Comparison of ENCODE assay signal across 27 cellular contexts in the genomic region with DNA sequence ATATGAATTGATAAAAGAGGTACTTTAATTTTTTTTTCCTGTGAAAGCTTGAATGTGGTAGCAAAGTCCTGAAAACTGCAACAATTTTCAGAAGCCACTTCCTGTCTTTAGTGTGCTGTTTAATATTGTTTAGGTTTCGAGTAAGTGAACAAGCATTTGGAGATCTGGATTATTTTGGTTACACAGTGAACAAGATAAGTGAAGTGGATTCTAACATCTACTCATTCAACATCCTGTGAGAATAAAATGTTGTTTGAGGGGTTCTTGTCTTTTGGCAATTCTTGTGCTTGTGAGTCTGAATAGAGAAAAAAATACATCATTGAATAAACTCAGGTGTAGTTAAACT. TPM values are rescaled to one million over a fixed set of nuclear protein-coding genes. Genes with fewer than 3 reads are reported as not detected.
A peak's percentile ranks its signal among the peaks of the same experiment; 100 is the strongest.
DNase-seq lines count a peak whose midpoint lies in the region; ATAC-seq and TF ChIP-seq lines count a peak whose summit lies in the region.
"Had no signal": no experiment of that assay in that cellular context is flagged by ENCODE, and none has a peak within 500 bp of the region (broad histone marks: within the 10 kb centered on the region; RNA-seq: fewer than 3 reads in every experiment).

No MANE protein-coding gene starts in this region.

- POLR2A ChIA-PET in PC-3 (lab: Charles Lee; ENCODE audit: unreplicated experiment) = no interaction called here

- H3K4me1 ChIP-seq in PC-3 (ENCODE audit: insufficient read depth, low read length) (peaks cover 37% of the 10 kb centered on the region), heart right ventricle (no peaks in the 10 kb centered on the region)
- H3K4me1 ChIP-seq: A549, testis had no signal

- H3K4me3 Mint-ChIP-seq in activated T-cell treated with anti-CD3 and anti-CD28 coated beads, Interleukin-2, amount 50 U/mL, for 72 hours = peak overlapping the region in 1 of 2 donors; percentile 29
- H3K4me3 Mint-ChIP-seq: activated naive CD8-positive, alpha-beta T cell treated with anti-CD3 and anti-CD28 coated beads, Interleukin-2, amount 50 U/mL, for 24 hours; HFFc6; stimulated activated effector memory CD8-positive, alpha-beta T cell treated with anti-CD3 and anti-CD28 coated beads, Interleukin-12 subunit alpha, Interleukin-12 subunit beta, amount 100 ng/mL, for 72 hours had no signal

- TF ChIP-seq CTCF in PC-3 (conservative IDR thresholded peaks at IDR 0.05; ENCODE audit: low read depth, low read length) (no peak), heart right ventricle (IDR thresholded peaks at IDR 0.05) (no peak)

- H3K27me3 ChIP-seq in PC-3 (ENCODE audit: low read length) (no peaks in the 10 kb centered on the region), heart right ventricle (no peaks in the 10 kb centered on the region)
- H3K27me3 ChIP-seq: cardiac muscle cell, testis had no signal

- H4K20me1 ChIP-seq in PC-3 (ENCODE audit: low read length) = no peaks in the 10 kb centered on the region

- WGBS in heart right ventricle, 2 donors = 34 to 63% methylated on average over 1 of the region's 1 CpG

- H3K27ac Mint-ChIP-seq in activated T-cell treated with anti-CD3 and anti-CD28 coated beads, Interleukin-2, amount 50 U/mL, for 72 hours = peak overlapping the region; percentile 60
- H3K27ac Mint-ChIP-seq: activated naive CD8-positive, alpha-beta T cell treated with anti-CD3 and anti-CD28 coated beads, Interleukin-2, amount 50 U/mL, for 24 hours; HFFc6; stimulated activated effector memory CD8-positive, alpha-beta T cell treated with anti-CD3 and anti-CD28 coated beads, Interleukin-12 subunit alpha, Interleukin-12 subunit beta, amount 100 ng/mL, for 72 hours had no signal

- intact Hi-C loops in PC-3 (cut with micrococcal nuclease) (no loop called here), heart right ventricle (cut with DNase I) (no loop called here)

- H3K9me3 ChIP-seq in PC-3 (ENCODE audit: low read length) = no peaks in the 10 kb centered on the region
- H3K9me3 ChIP-seq in heart right ventricle = no peaks in the 10 kb centered on the region
- H3K9me3 ChIP-seq: A549, testis had no signal

- peaks cover 2 to 3% of the 10 kb centered on the region in 2 donors for H3K9me3 Mint-ChIP-seq in activated T-cell treated with anti-CD3 and anti-CD28 coated beads, Interleukin-2, amount 50 U/mL, for 72 hours
- H3K9me3 Mint-ChIP-seq: HFFc6 had no signal

- no peak for ATAC-seq in activated T-cell treated with anti-CD3 and anti-CD28 coated beads, Interleukin-2, amount 50 U/mL, for 72 hours (replicated peaks in 1 of 2)
- ATAC-seq in HG03097 (IDR thresholded peaks at IDR 0.05; ENCODE audit: low FRiP score, unreplicated experiment) (peak; percentile 74), PC-3 (peak; percentile 31; the same call in 1 of the 2 replicates), heart right ventricle (no peak), GM18498 (IDR thresholded peaks at IDR 0.05; ENCODE audit: unreplicated experiment) (no peak), HG03571 (IDR thresholded peaks at IDR 0.05; ENCODE audit: unreplicated experiment) (no peak)
- ATAC-seq: A549, K562, left colon had no signal

- peaks cover 8% of the 10 kb centered on the region for H3K4me1 Mint-ChIP-seq in activated T-cell treated with anti-CD3 and anti-CD28 coated beads, Interleukin-2, amount 50 U/mL, for 72 hours (ENCODE audit: low read depth)
- H3K4me1 Mint-ChIP-seq: activated naive CD8-positive, alpha-beta T cell treated with anti-CD3 and anti-CD28 coated beads, Interleukin-2, amount 50 U/mL, for 24 hours; stimulated activated effector memory CD8-positive, alpha-beta T cell treated with anti-CD3 and anti-CD28 coated beads, Interleukin-12 subunit alpha, Interleukin-12 subunit beta, amount 100 ng/mL, for 72 hours had no signal

- H3K27me3 Mint-ChIP-seq in activated T-cell treated with anti-CD3 and anti-CD28 coated beads, Interleukin-2, amount 50 U/mL, for 72 hours (ENCODE audit: low read depth) = peaks cover 5% of the 10 kb centered on the region

- peak overlapping the region; percentile 88 for H3K9ac ChIP-seq in PC-3 (ENCODE audit: low read length)

- CTCF ChIA-PET in PC-3 (lab: Charles Lee) = no interaction called here

- DNase-seq in activated T-cell treated with anti-CD3 and anti-CD28 coated beads, Interleukin-2, amount 50 U/mL, for 72 hours = no peak
- DNase-seq in activated T-cell treated with anti-CD3 and anti-CD28 coated beads for 4 hours (no peak), PC-3 (peak; percentile 41), NCI-H1105 (lab: John Stamatoyannopoulos, UW) (no peak), heart right ventricle (no peak)
- DNase-seq: activated naive CD8-positive, alpha-beta T cell treated with anti-CD3 and anti-CD28 coated beads, Interleukin-2, amount 50 U/mL, for 24 hours; C1 segment of cervical spinal cord; DMS 273 treated with DMSO at 0.1 percent for 48 hours; left colon; midbrain; NCI-H1092; NCI-H2081 treated with DMSO at 0.1 percent for 48 hours; NCI-H526; SHP77 treated with DMSO at 0.1 percent for 48 hours; stimulated activated CD4-positive, alpha-beta T cell treated with anti-CD3 and anti-CD28 coated beads, Interleukin-12 subunit alpha, Interleukin-12 subunit beta, amount 100 ng/mL, for 4 hours; testis had no signal

- no peaks in the 10 kb centered on the region for H3K36me3 Mint-ChIP-seq in activated T-cell treated with anti-CD3 and anti-CD28 coated beads, Interleukin-2, amount 50 U/mL, for 72 hours (ENCODE audit: insufficient read depth in 2 of 2)
- H3K36me3 Mint-ChIP-seq: stimulated activated effector memory CD8-positive, alpha-beta T cell treated with anti-CD3 and anti-CD28 coated beads, Interleukin-12 subunit alpha, Interleukin-12 subunit beta, amount 100 ng/mL, for 72 hours had no signal

- H3K27ac ChIP-seq in PC-3 (ENCODE audit: low read length) (peak overlapping the region; percentile 99), heart right ventricle (no peak overlapping the region)
- H3K27ac ChIP-seq: A549, cardiac muscle cell, HL-60, testis had no signal

- H3K79me2 ChIP-seq in PC-3 (ENCODE audit: low read length) = no peaks in the 10 kb centered on the region

- peak overlapping the region; percentile 58 for H3K4me2 ChIP-seq in PC-3 (ENCODE audit: low read length)
- H3K4me2 ChIP-seq: A549 had no signal

- H3K9me2 ChIP-seq in PC-3 (replicated peaks; ENCODE audit: low read length) = no peaks in the 10 kb centered on the region

- H2AFZ ChIP-seq in PC-3 (ENCODE audit: low read length) = no peak overlapping the region

- no peaks in the 10 kb centered on the region for H3F3A ChIP-seq in PC-3 (ENCODE audit: low read length, unreplicated experiment)

- H3K4me3 ChIP-seq in PC-3 (ENCODE audit: low read length) = 0 out of 2 replicates have a peak overlapping the region, but pooled peaks have one; percentile 13
- no peak overlapping the region for H3K4me3 ChIP-seq in heart right ventricle
- H3K4me3 ChIP-seq: A549, cardiac muscle cell, K562, testis had no signal

- H3K36me3 ChIP-seq in PC-3 (ENCODE audit: low read depth, low read length) (no peaks in the 10 kb centered on the region), heart right ventricle (no peaks in the 10 kb centered on the region)
- H3K36me3 ChIP-seq: cardiac muscle cell had no signal

- BruUV-seq in PC-3 (replicated peaks; lab: Mats Ljungman, UMichigan) = no TSS peak

RNA-seq across cellular contexts. Expression of a gene that starts 35.2 kb away (rescaled TPM):
- total RNA-seq in activated T-cell treated with anti-CD3 and anti-CD28 coated beads, Interleukin-2, amount 50 U/mL, for 72 hours = 1 to 10 TPM; 4.9 to 5.7 TPM
- 1.3 and 2.3 TPM in 2 replicates for total RNA-seq in PC-3 (2014; rRNA removed)
- total RNA-seq in heart right ventricle = 1 to 10 TPM in 9 of 10 donors, under 1 TPM in 1; 0.85 to 2.7 (median 1.9) TPM
- polyA plus RNA-seq in heart right ventricle = 1 to 10 TPM; 1.0 to 1.8 TPM
- total RNA-seq: T-helper 1 cell treated with Interleukin-12 subunit alpha and Interleukin-12 subunit beta and Interleukin-4 antibody, amounts not matched to agents 30 ng/mL and 1 ng/mL, for 36 hours had no signal
- polyA plus RNA-seq: cardiac muscle cell, neural cell had no signal

Comparison
In these comparisons a context has a peak if more than half of its experiments do, and no peak if none do; other contexts are left out.
1. ATAC-seq: peak in HG03097 (single experiment) and PC-3 (single experiment); none in activated T-cell treated with anti-CD3 and anti-CD28 coated beads, Interleukin-2, amount 50 U/mL, for 72 hours (0 of 2), heart right ventricle (0 of 8), GM18498 (single experiment) and HG03571 (single experiment).